ENCODE assay signal across 12 cellular contexts in genomic region chr18:61992285-61992684, GRCh38.
DNase-seq lines count a peak whose midpoint lies in the region; ATAC-seq and TF ChIP-seq lines count a peak whose summit lies in the region.
"Had no signal": no experiment of that assay in that cellular context is flagged by ENCODE, and none has a peak within 500 bp of the region (broad histone marks: within the 10 kb centered on the region; RNA-seq: fewer than 3 reads in every experiment).

No MANE protein-coding gene starts in this region.

- no peaks in the 10 kb centered on the region for H3K36me3 ChIP-seq in mesendoderm (ENCODE audit: control insufficient read depth, insufficient read depth, low read length)
- H3K36me3 ChIP-seq in esophagus muscularis mucosa = no peaks in the 10 kb centered on the region

- no peaks in the 10 kb centered on the region for H3K9me3 ChIP-seq in esophagus muscularis mucosa

- TF ChIP-seq POLR2A in esophagus muscularis mucosa (IDR thresholded peaks at IDR 0.05; ENCODE audit: low read depth) = no peak

- no peak overlapping the region for H3K18ac ChIP-seq in mesendoderm (ENCODE audit: low read length)

- H3K23ac ChIP-seq in mesendoderm (ENCODE audit: low read length) = no peak overlapping the region

- H2BK120ac ChIP-seq in mesendoderm (ENCODE audit: low read depth, low read length) = peak overlapping the region; percentile 90

- no peak overlapping the region for H2BK5ac ChIP-seq in mesendoderm (ENCODE audit: low read length)

- no CpG with 5 or more reads among the region's 1 CpG for WGBS in mesendoderm (ENCODE audit: extremely low coverage, insufficient coverage, low lambda C conversion rate)
- 52% methylated on average over 1 of the region's 1 CpG for WGBS in esophagus muscularis mucosa

- no peak overlapping the region for H2AK5ac ChIP-seq in mesendoderm (ENCODE audit: low read length)

- ATAC-seq in GM21367 (IDR thresholded peaks at IDR 0.05; ENCODE audit: unreplicated experiment) = no peak
- ATAC-seq in activated CD8-positive, alpha-beta memory T cell treated with anti-CD3 and anti-CD28 coated beads, Interleukin-2, amount 10 ng/mL, durations not matched to agents 7 days and 5 days = no peak
- ATAC-seq: naive thymus-derived CD4-positive, alpha-beta T cell had no signal

- no peak for TF ChIP-seq EP300 in esophagus muscularis mucosa (IDR thresholded peaks at IDR 0.05)

- H3K4me3 Mint-ChIP-seq in immature natural killer cell = no peak overlapping the region
- H3K4me3 Mint-ChIP-seq in activated CD8-positive, alpha-beta memory T cell treated with anti-CD3 and anti-CD28 coated beads, Interleukin-2, amount 10 ng/mL, durations not matched to agents 7 days and 5 days = no peak overlapping the region
- H3K4me3 Mint-ChIP-seq: CD4-positive, alpha-beta memory T cell; IgD-negative memory B cell; naive thymus-derived CD4-positive, alpha-beta T cell had no signal

- no peak overlapping the region for H4K5ac ChIP-seq in mesendoderm (ENCODE audit: low read length)

- no peaks in the 10 kb centered on the region for H3K4me1 Mint-ChIP-seq in immature natural killer cell
- H3K4me1 Mint-ChIP-seq in activated CD8-positive, alpha-beta memory T cell treated with anti-CD3 and anti-CD28 coated beads, Interleukin-2, amount 10 ng/mL, durations not matched to agents 7 days and 5 days = peaks cover 2% of the 10 kb centered on the region
- H3K4me1 Mint-ChIP-seq: IgD-negative memory B cell had no signal

- no peaks in the 10 kb centered on the region for H3K79me1 ChIP-seq in mesendoderm (ENCODE audit: low read length)

- peaks cover 0 to 3% (median 0%) of the 10 kb centered on the region in 6 donors for H3K9me3 Mint-ChIP-seq in immature natural killer cell
- H3K9me3 Mint-ChIP-seq in activated CD8-positive, alpha-beta memory T cell treated with anti-CD3 and anti-CD28 coated beads, Interleukin-2, amount 10 ng/mL, durations not matched to agents 7 days and 5 days (ENCODE audit: low read depth) = no peaks in the 10 kb centered on the region
- H3K9me3 Mint-ChIP-seq: CD4-positive, alpha-beta memory T cell; IgD-negative memory B cell had no signal

- H3K27ac Mint-ChIP-seq in immature natural killer cell = no peak overlapping the region
- H3K27ac Mint-ChIP-seq in activated CD8-positive, alpha-beta memory T cell treated with anti-CD3 and anti-CD28 coated beads, Interleukin-2, amount 10 ng/mL, durations not matched to agents 7 days and 5 days = no peak overlapping the region
- H3K27ac Mint-ChIP-seq: CD4-positive, alpha-beta memory T cell; IgD-negative memory B cell; naive thymus-derived CD4-positive, alpha-beta T cell had no signal

- no peaks in the 10 kb centered on the region for H3K36me3 Mint-ChIP-seq in immature natural killer cell
- H3K36me3 Mint-ChIP-seq in activated CD8-positive, alpha-beta memory T cell treated with anti-CD3 and anti-CD28 coated beads, Interleukin-2, amount 10 ng/mL, durations not matched to agents 7 days and 5 days = no peaks in the 10 kb centered on the region
- H3K36me3 Mint-ChIP-seq: CD4-positive, alpha-beta memory T cell; IgD-negative memory B cell; naive thymus-derived CD4-positive, alpha-beta T cell had no signal

- H4K8ac ChIP-seq in mesendoderm (ENCODE audit: low read depth, low read length) = peak overlapping the region; percentile 39

- H3K4ac ChIP-seq in mesendoderm (ENCODE audit: low read depth, low read length) = no peak overlapping the region

- TF ChIP-seq CTCF in AG10803 (conservative IDR thresholded peaks at IDR 0.05; ENCODE audit: low read length) = no peak
- TF ChIP-seq CTCF in choroid plexus epithelial cell (conservative IDR thresholded peaks at IDR 0.05; ENCODE audit: low read depth, low read length) = no peak
- no peak for TF ChIP-seq CTCF in esophagus muscularis mucosa (IDR thresholded peaks at IDR 0.05)

- H3K56ac ChIP-seq in mesendoderm (ENCODE audit: low read length) = no peak overlapping the region

- H3K4me3 ChIP-seq in AG10803 (ENCODE audit: low read length) = no peak overlapping the region
- no peak overlapping the region for H3K4me3 ChIP-seq in choroid plexus epithelial cell (ENCODE audit: low read depth, low read length)
- H3K4me3 ChIP-seq in mesendoderm (ENCODE audit: low read length) = no peak overlapping the region
- H3K4me3 ChIP-seq in esophagus muscularis mucosa = no peak overlapping the region

- no peak overlapping the region for H3K4me2 ChIP-seq in mesendoderm (ENCODE audit: low read length)

- peak overlapping the region; percentile 17 for H3K27ac ChIP-seq in mesendoderm (ENCODE audit: low read depth, low read length)
- H3K27ac ChIP-seq in esophagus muscularis mucosa (replicated peaks in 1 of 4) = no peak overlapping the region

- peaks cover 0 to 4% (median 0%) of the 10 kb centered on the region in 3 donors for H3K27me3 Mint-ChIP-seq in immature natural killer cell (ENCODE audit: low read depth in 3 of 3)
- H3K27me3 Mint-ChIP-seq in activated CD8-positive, alpha-beta memory T cell treated with anti-CD3 and anti-CD28 coated beads, Interleukin-2, amount 10 ng/mL, durations not matched to agents 7 days and 5 days = peaks cover 20% of the 10 kb centered on the region
- H3K27me3 Mint-ChIP-seq: CD4-positive, alpha-beta memory T cell had no signal

- H3K4me1 ChIP-seq in mesendoderm (ENCODE audit: control insufficient read depth, low read depth, low read length) (no peaks in the 10 kb centered on the region), esophagus muscularis mucosa (peaks cover 0 to 13% (median 8%) of the 10 kb centered on the region in 4 donors)

- CTCF ChIA-PET in activated CD8-positive, alpha-beta memory T cell treated with anti-CD3 and anti-CD28 coated beads, Interleukin-2, amount 10 ng/mL, durations not matched to agents 7 days and 5 days (lab: Charles Lee) = no interaction called here

- H3K27me3 ChIP-seq in mesendoderm (ENCODE audit: insufficient read depth, low read length, poor library complexity) = no peaks in the 10 kb centered on the region
- no peaks in the 10 kb centered on the region for H3K27me3 ChIP-seq in esophagus muscularis mucosa

- peak; percentile 86 for DNase-seq in AG10803 (ENCODE audit: low read depth)
- DNase-seq in M059J (ENCODE audit: low read depth) = peak; percentile 97
- DNase-seq in choroid plexus epithelial cell (ENCODE audit: low read depth) = peak; percentile 95
- DNase-seq in mesendoderm = peak; percentile 87
- DNase-seq in esophagus muscularis mucosa (ENCODE audit: extremely low spot score) = no peak
- DNase-seq in immature natural killer cell = no peak
- no peak for DNase-seq in activated CD8-positive, alpha-beta memory T cell treated with anti-CD3 and anti-CD28 coated beads, Interleukin-2, amount 10 ng/mL, durations not matched to agents 7 days and 5 days
- DNase-seq: CD4-positive, alpha-beta memory T cell; erythroblast; naive thymus-derived CD4-positive, alpha-beta T cell had no signal

- H3K79me2 ChIP-seq in mesendoderm (ENCODE audit: control insufficient read depth, insufficient read depth, low read length) = no peaks in the 10 kb centered on the region

- no peak overlapping the region for H3K9ac ChIP-seq in mesendoderm (ENCODE audit: low read length)

- intact Hi-C loops in esophagus muscularis mucosa (cut with DNase I) = no loop called here

- H2BK15ac ChIP-seq in mesendoderm (replicated peaks; ENCODE audit: low read depth) = no peak overlapping the region

Comparison
In these comparisons a context has a peak if more than half of its experiments do, and no peak if none do; other contexts are left out.
1. DNase-seq: peak in AG10803 (single experiment), M059J (single experiment), choroid plexus epithelial cell (single experiment) and mesendoderm (single experiment); none in esophagus muscularis mucosa (single experiment), immature natural killer cell (0 of 3) and activated CD8-positive, alpha-beta memory T cell treated with anti-CD3 and anti-CD28 coated beads, Interleukin-2, amount 10 ng/mL, durations not matched to agents 7 days and 5 days (single experiment).